Comparison of ENCODE assay signal across 19 cellular contexts in genomic region chr1:24168246-24168645, GRCh38. TPM values are rescaled to one million over a fixed set of nuclear protein-coding genes. Genes with fewer than 3 reads are reported as not detected.
DNase-seq lines count a peak whose midpoint lies in the region; ATAC-seq and TF ChIP-seq lines count a peak whose summit lies in the region.
"Had no signal": no experiment of that assay in that cellular context is flagged by ENCODE, and none has a peak within 500 bp of the region (broad histone marks: within the 10 kb centered on the region; RNA-seq: fewer than 3 reads in every experiment).

No MANE protein-coding gene starts in this region.

- intact Hi-C loops in gastrocnemius medialis (cut with DNase I; ENCODE audit: low total_unique reads) = no loop called here

- TF ChIP-seq CTCF in gastrocnemius medialis (IDR thresholded peaks at IDR 0.05 in 4 of 5, conservative IDR thresholded peaks at IDR 0.05 in 1 of 5) = no peak

- no peak overlapping the region for H3K4me3 ChIP-seq in gastrocnemius medialis
- H3K4me3 ChIP-seq: BLaER1, GM12878, GM23248 had no signal

- ATAC-seq in gastrocnemius medialis = peak; percentile 85 to 95
- ATAC-seq: CD8-positive, alpha-beta T cell; GM12878 had no signal

- in situ Hi-C loops in gastrocnemius medialis (cut with MboI; ENCODE audit: low sequenced_read_pairs in 4 of 4) = no loop called here

- peaks cover 3 to 18% of the 10 kb centered on the region in 2 donors for H3K4me1 ChIP-seq in gastrocnemius medialis
- H3K4me1 ChIP-seq: BLaER1, Caco-2 had no signal

- no peaks in the 10 kb centered on the region for H3K9me3 ChIP-seq in gastrocnemius medialis
- H3K9me3 ChIP-seq: BLaER1, Caco-2 had no signal

- H3K27ac ChIP-seq in gastrocnemius medialis = peak overlapping the region; percentile 21 to 75 (median 50)
- H3K27ac ChIP-seq: 22Rv1, BLaER1, C4-2B, GM23248 had no signal

- peaks cover 0 to 7% of the 10 kb centered on the region in 2 donors for H3K36me3 ChIP-seq in gastrocnemius medialis

- peak; percentile 19 for DNase-seq in activated effector memory CD4-positive, alpha-beta T cell treated with anti-CD3 and anti-CD28 coated beads, Interleukin-2, amount 50 U/mL, for 16 hours
- no peak for DNase-seq in activated effector memory CD4-positive, alpha-beta T cell treated with Interleukin-2 at 50 U/mL for 16 hours
- DNase-seq in left kidney (ENCODE audit: low read depth, low spot score) (peak; percentile 69), gastrocnemius medialis (peak; percentile 35 to 49), GM03348 (ENCODE audit: low spot score) (no peak)
- no peak for DNase-seq in stimulated activated CD8-positive, alpha-beta memory T cell treated with anti-CD3 and anti-CD28 coated beads, Interleukin-4, amount 100 ng/mL, for 48 hours
- DNase-seq: Caco-2; CD4-positive, CD25-positive, alpha-beta regulatory T cell; CD8-positive, alpha-beta T cell; DMS153; DND-41; GM23248; H7; HCEC 1CT had no signal

- H3K27me3 ChIP-seq in gastrocnemius medialis = no peaks in the 10 kb centered on the region
- H3K27me3 ChIP-seq: BLaER1 had no signal

- TF ChIP-seq POLR2A in gastrocnemius medialis (IDR thresholded peaks at IDR 0.05) = no peak

RNA-seq across cellular contexts. Expression of gene IFNLR1, which starts 18.8 kb away (rescaled TPM):
- total RNA-seq in gastrocnemius medialis = 1 to 10 TPM; 2.0 to 7.4 (median 5.0) TPM
- total RNA-seq: GM23248 had no signal

RNA-seq across cellular contexts. Expression of gene IL22RA1, which starts 25.3 kb away (rescaled TPM):
- under 1 TPM in 1 of 4 donors, not detected in 3; 0.36 TPM for total RNA-seq in gastrocnemius medialis
- total RNA-seq: CD4-positive, CD25-positive, alpha-beta regulatory T cell; CD8-positive, alpha-beta T cell; GM12878; GM23248 had no signal

RNA-seq across cellular contexts. Expression of gene MYOM3, which starts 56.3 kb away (rescaled TPM):
- 100 to 1,000 TPM; 114 to 266 (median 184) TPM for total RNA-seq in gastrocnemius medialis
- total RNA-seq: B cell; Caco-2; CD4-positive, CD25-positive, alpha-beta regulatory T cell; CD8-positive, alpha-beta T cell; GM12878 had no signal

Comparison
In these comparisons a context has a peak if more than half of its experiments do, and no peak if none do; other contexts are left out.
1. DNase-seq: peak in activated effector memory CD4-positive, alpha-beta T cell treated with anti-CD3 and anti-CD28 coated beads, Interleukin-2, amount 50 U/mL, for 16 hours (single experiment), left kidney (single experiment) and gastrocnemius medialis (2 of 2); none in activated effector memory CD4-positive, alpha-beta T cell treated with Interleukin-2 at 50 U/mL for 16 hours (single experiment), stimulated activated CD8-positive, alpha-beta memory T cell treated with anti-CD3 and anti-CD28 coated beads, Interleukin-4, amount 100 ng/mL, for 48 hours (single experiment) and GM03348 (single experiment).